ENCODE assay signal across 20 cellular contexts in the genomic region with DNA sequence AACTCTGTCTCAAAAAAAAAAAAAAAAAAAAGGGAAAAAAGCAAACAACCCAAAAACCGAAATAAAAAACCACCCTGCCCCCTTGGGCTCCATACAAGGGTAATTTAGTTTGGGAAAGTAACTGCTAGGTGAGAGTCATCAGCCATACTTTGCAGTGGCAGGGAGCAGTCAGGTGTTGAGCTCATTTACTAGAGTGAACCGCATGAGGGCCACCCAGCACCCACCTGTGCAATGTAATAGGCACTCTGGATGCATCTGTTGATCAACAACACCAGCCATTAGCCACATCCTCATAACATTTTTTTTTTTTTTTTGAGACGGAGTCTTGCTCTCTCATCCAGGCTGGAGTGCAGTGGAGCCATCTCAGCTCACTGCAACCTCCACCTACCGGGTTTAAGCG. TPM values are rescaled to one million over a fixed set of nuclear protein-coding genes. Genes with fewer than 3 reads are reported as not detected.
DNase-seq lines count a peak whose midpoint lies in the region; ATAC-seq, FAIRE-seq and TF ChIP-seq lines count a peak whose summit lies in the region.
"Had no signal": no experiment of that assay in that cellular context is flagged by ENCODE, and none has a peak within 500 bp of the region (broad histone marks: within the 10 kb centered on the region; RNA-seq: fewer than 3 reads in every experiment).

No MANE protein-coding gene starts in this region.

- no peak for TF ChIP-seq RAD21 in A549 (conservative IDR thresholded peaks at IDR 0.05 in 1 of 2, IDR thresholded peaks at IDR 0.05 in 1 of 2)

- POLR2A ChIA-PET in A549 (lab: Yijun Ruan, JAX), result no interaction called here

- no peak overlapping the region for H3K4me3 ChIP-seq in A549
- no peak overlapping the region for H3K4me3 ChIP-seq in Jurkat, Clone E6-1 (ENCODE audit: low read length)
- no peak overlapping the region for H3K4me3 ChIP-seq in small intestine (ENCODE audit: low read depth in 1 of 2, low read length in 2 of 2)
- H3K4me3 ChIP-seq: HAP-1, K562 had no signal

- 0 out of 3 replicates have a peak overlapping the region, but pooled peaks have one; percentile 3 for H3K4me2 ChIP-seq in A549

- no peak for DNase-seq in A549 (ENCODE audit: low read depth in 1 of 2, low spot score in 1 of 2)
- peak; percentile 66 for DNase-seq in Jurkat, Clone E6-1 (ENCODE audit: low read depth, low spot score)
- no peak for DNase-seq in effector memory CD8-positive, alpha-beta T cell
- DNase-seq in small intestine, result peak; percentile 39
- no peak for DNase-seq in immature natural killer cell
- DNase-seq in D341Med (ENCODE audit: low spot score), result no peak
- DNase-seq: 8988T; ACHN; C1 segment of cervical spinal cord; CD4-positive, alpha-beta T cell; DMS153; DMS79 treated with DMSO at 0.1 percent for 48 hours; GDM1 had no signal

- TF ChIP-seq POLR2A in A549 (IDR thresholded peaks at IDR 0.05; ENCODE audit: low read length), result no peak

- CTCF ChIA-PET in A549 (lab: Yijun Ruan, JAX), result interaction anchor here (0.6 to 2.4 kb wide), 6 partner anchors 8 to 293 kb away, joined by 3 to 12 read pairs (median 6); a partner anchor contains a TSS

- no peaks in the 10 kb centered on the region for H3K9me3 ChIP-seq in A549
- no peaks in the 10 kb centered on the region for H3K9me3 ChIP-seq in small intestine (ENCODE audit: control insufficient read depth, low read depth)
- H3K9me3 ChIP-seq: HAP-1 had no signal

- WGBS in A549 (ENCODE audit: missing lambda C conversion rate), result 88% methylated on average over 5 of the region's 5 CpGs
- 77 to 92% (median 85%) methylated on average over 5 of the region's 5 CpGs for WGBS in small intestine, 3 donors

- no peak for TF ChIP-seq EP300 in A549 (IDR thresholded peaks at IDR 0.05)

- H3K27me3 Mint-ChIP-seq in effector memory CD8-positive, alpha-beta T cell, result peaks cover 10 to 53% of the 10 kb centered on the region in 2 donors
- peaks cover 0 to 10% (median 2%) of the 10 kb centered on the region in 3 donors for H3K27me3 Mint-ChIP-seq in immature natural killer cell (ENCODE audit: low read depth in 3 of 3)
- H3K27me3 Mint-ChIP-seq: CD4-positive, alpha-beta T cell had no signal

- peaks cover 99% of the 10 kb centered on the region for H3K4me1 ChIP-seq in A549
- H3K4me1 ChIP-seq in small intestine (ENCODE audit: control insufficient read depth in 2 of 2, insufficient read depth in 1 of 2, low read depth in 1 of 2, low read length in 1 of 2), result peaks cover 4 to 19% of the 10 kb centered on the region in 2 donors
- H3K4me1 ChIP-seq: HAP-1 had no signal

- TF ChIP-seq CTCF in A549 (IDR thresholded peaks at IDR 0.05), result no peak

- no peaks in the 10 kb centered on the region for H3K9me3 Mint-ChIP-seq in effector memory CD8-positive, alpha-beta T cell
- no peaks in the 10 kb centered on the region for H3K9me3 Mint-ChIP-seq in immature natural killer cell
- H3K9me3 Mint-ChIP-seq: CD4-positive, alpha-beta T cell had no signal

- no peak for ATAC-seq in A549
- peak; percentile 14 for ATAC-seq in effector memory CD8-positive, alpha-beta T cell (replicated peaks)
- ATAC-seq in HG03095 (IDR thresholded peaks at IDR 0.05; ENCODE audit: unreplicated experiment), result no peak
- ATAC-seq: K562 had no signal

- no peak overlapping the region for H3K27ac Mint-ChIP-seq in effector memory CD8-positive, alpha-beta T cell
- no peak overlapping the region for H3K27ac Mint-ChIP-seq in immature natural killer cell
- H3K27ac Mint-ChIP-seq: CD4-positive, alpha-beta T cell had no signal

- FAIRE-seq in A549 (lab: Jason Lieb, UNC) (no peak), small intestine (lab: Jason Lieb, UNC) (no peak)
- FAIRE-seq: D721Med, GM12892, GM19239, H1, K562 had no signal

- H3K4me1 Mint-ChIP-seq in effector memory CD8-positive, alpha-beta T cell (ENCODE audit: low read depth in 2 of 2), result peaks cover 9 to 16% of the 10 kb centered on the region in 2 donors
- H3K4me1 Mint-ChIP-seq in immature natural killer cell, result peaks cover 12 to 13% of the 10 kb centered on the region in 2 donors

- H3K27me3 ChIP-seq in small intestine (ENCODE audit: control insufficient read depth in 2 of 2, insufficient read depth in 2 of 2, low read length in 2 of 2), result no peaks in the 10 kb centered on the region

- H3K27ac ChIP-seq in A549 (peak overlapping the region; percentile 77 to 82; a peak in 4 of 6 replicates), small intestine (ENCODE audit: low read depth in 1 of 2, low read length in 1 of 2) (no peak overlapping the region)

- no peak overlapping the region for H3K4me3 Mint-ChIP-seq in effector memory CD8-positive, alpha-beta T cell
- no peak overlapping the region for H3K4me3 Mint-ChIP-seq in immature natural killer cell
- H3K4me3 Mint-ChIP-seq: CD4-positive, alpha-beta T cell had no signal

- H3K36me3 ChIP-seq in small intestine (ENCODE audit: control insufficient read depth in 2 of 2, insufficient read depth in 2 of 2, low read length in 2 of 2), result peaks cover 3 to 31% of the 10 kb centered on the region in 2 donors
- H3K36me3 ChIP-seq: HAP-1 had no signal

- H3K36me3 Mint-ChIP-seq in effector memory CD8-positive, alpha-beta T cell (ENCODE audit: insufficient read depth), result no peaks in the 10 kb centered on the region
- peaks cover 0 to 4% (median 0%) of the 10 kb centered on the region in 3 donors for H3K36me3 Mint-ChIP-seq in immature natural killer cell

TF ChIP-seq in A549, 52 proteins besides CTCF, POLR2A, EP300 and RAD21:
- TF ChIP-seq SREBF2 (IDR thresholded peaks at IDR 0.05) (no peak), RNF2 (IDR thresholded peaks at IDR 0.05; ENCODE audit: borderline replicate concordance, low read depth) (no peak), CBX8 (IDR thresholded peaks at IDR 0.05) (no peak), FOSB (CRISPR knock-in tag; IDR thresholded peaks at IDR 0.05) (no peak), SMC3 (IDR thresholded peaks at IDR 0.05) (no peak), EHMT2 (IDR thresholded peaks at IDR 0.05; ENCODE audit: low read depth) (no peak), HOXB13 (CRISPR knock-in tag; IDR thresholded peaks at IDR 0.05; ENCODE audit: low read depth) (no peak), ESRRA (IDR thresholded peaks at IDR 0.05; ENCODE audit: borderline replicate concordance, low read length) (no peak), FOXS1 (CRISPR knock-in tag; IDR thresholded peaks at IDR 0.05) (no peak), MAFK (IDR thresholded peaks at IDR 0.05; ENCODE audit: partially characterized antibody) (no peak), NFE2L2 (conservative IDR thresholded peaks at IDR 0.05; ENCODE audit: low read length) (no peak), RFX5 (IDR thresholded peaks at IDR 0.05) (no peak), JUNB (IDR thresholded peaks at IDR 0.05) (no peak), HDAC2 (IDR thresholded peaks at IDR 0.05) (no peak), MAZ (IDR thresholded peaks at IDR 0.05; ENCODE audit: borderline replicate concordance, low read depth, low read length) (no peak)
- TF ChIP-seq, protein P1, sequence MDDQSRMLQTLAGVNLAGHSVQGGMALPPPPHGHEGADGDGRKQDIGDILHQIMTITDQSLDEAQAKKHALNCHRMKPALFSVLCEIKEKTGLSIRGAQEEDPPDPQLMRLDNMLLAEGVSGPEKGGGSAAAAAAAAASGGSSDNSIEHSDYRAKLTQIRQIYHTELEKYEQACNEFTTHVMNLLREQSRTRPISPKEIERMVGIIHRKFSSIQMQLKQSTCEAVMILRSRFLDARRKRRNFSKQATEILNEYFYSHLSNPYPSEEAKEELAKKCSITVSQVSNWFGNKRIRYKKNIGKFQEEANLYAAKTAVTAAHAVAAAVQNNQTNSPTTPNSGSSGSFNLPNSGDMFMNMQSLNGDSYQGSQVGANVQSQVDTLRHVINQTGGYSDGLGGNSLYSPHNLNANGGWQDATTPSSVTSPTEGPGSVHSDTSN (IDR thresholded peaks at IDR 0.05), result no peak

RNA-seq across cellular contexts. Expression of a gene that starts 9.1 kb away (rescaled TPM):
- polyA plus RNA-seq in A549 (2011; rRNA removed), result 40.0 and 51.3 TPM in 2 replicates
- polyA plus RNA-seq in A549 (2012; cell fraction: cytosol; rRNA removed), result 48.7 and 59.6 TPM in 2 replicates
- polyA plus RNA-seq in A549 (2012; cell fraction: nucleus; rRNA removed), result 135 and 152 TPM in 2 replicates
- 38.6 to 50.2 TPM (median 43.7 TPM) in 3 replicates for polyA plus RNA-seq in A549 (2017; fragmentation: RNase III; extraction: RNeasy Plus Mini Kit Qiagen cat#74134 plus additional on column Dnase treatment)
- polyA minus RNA-seq in A549 (2011; rRNA and poly(A)+ RNA removed), result 49.6 and 58.9 TPM in 2 replicates
- not detected for polyA plus RNA-seq in Jurkat, Clone E6-1 (2012; ENCODE audit: insufficient read depth, insufficient read length)
- 100 to 1,000 TPM in 2 of 3 donors, 10 to 100 TPM in 1; 58.7 to 192 (median 165) TPM for polyA plus RNA-seq in small intestine
- polyA plus RNA-seq in immature natural killer cell, result under 1 TPM in 1 of 3 donors, not detected in 2; 0.10 TPM
- polyA plus RNA-seq: K562 had no signal

RNA-seq across cellular contexts. Expression of a gene that starts 31.0 kb away (rescaled TPM):
- polyA plus RNA-seq in A549 (2011; rRNA removed), result not detected in 2 replicates
- polyA plus RNA-seq in A549 (2012; cell fraction: cytosol; rRNA removed), result 0.06 TPM in 1 of 2 replicates, not detected in the other
- 0.12 and 0.28 TPM in 2 replicates for polyA plus RNA-seq in A549 (2012; cell fraction: nucleus; rRNA removed)
- polyA plus RNA-seq in A549 (2017; fragmentation: RNase III; extraction: RNeasy Plus Mini Kit Qiagen cat#74134 plus additional on column Dnase treatment), result not detected in 3 replicates
- not detected in 2 replicates for polyA minus RNA-seq in A549 (2011; rRNA and poly(A)+ RNA removed)
- polyA plus RNA-seq in Jurkat, Clone E6-1 (2012; ENCODE audit: insufficient read depth, insufficient read length), result not detected
- polyA plus RNA-seq in small intestine, result under 1 TPM in 1 of 3 donors, not detected in 2; 0.07 TPM
- 10 to 100 TPM in 2 of 3 donors, 1 to 10 TPM in 1; 4.5 to 18.9 (median 14.8) TPM for polyA plus RNA-seq in immature natural killer cell
- polyA plus RNA-seq: H1, K562 had no signal

Comparison
In these comparisons a context has a peak if more than half of its experiments do, and no peak if none do; other contexts are left out.
1. DNase-seq: peak in Jurkat, Clone E6-1 (single experiment) and small intestine (single experiment); none in A549 (0 of 2), effector memory CD8-positive, alpha-beta T cell (0 of 3), immature natural killer cell (0 of 3) and D341Med (single experiment).
2. H3K27ac ChIP-seq: peak in A549 (2 of 2); none in small intestine (0 of 2).
3. RNA of a gene that starts 9.1 kb away (polyA plus RNA-seq): 58.7 to 192 TPM in small intestine and 38.6 to 152 TPM in A549; 0.10 TPM in immature natural killer cell; every median in the first group is over 10 times any median in the second.
4. RNA of a gene that starts 31.0 kb away (polyA plus RNA-seq): 4.5 to 18.9 TPM in immature natural killer cell; 0.06 to 0.28 TPM in A549 and 0.07 TPM in small intestine; every median in the first group is over 4 times any median in the second.